Comparison of ENCODE assay signal across 11 cellular contexts in genomic region chr5:82820958-82821880, GRCh38.
DNase-seq lines count a peak whose midpoint lies in the region; ATAC-seq and TF ChIP-seq lines count a peak whose summit lies in the region.
"Had no signal": no experiment of that assay in that cellular context is flagged by ENCODE, and none has a peak within 500 bp of the region (broad histone marks: within the 10 kb centered on the region; RNA-seq: fewer than 3 reads in every experiment).

No MANE protein-coding gene starts in this region.

- H3K4me3 ChIP-seq in HAP-1 (no peak overlapping the region), mesendoderm (ENCODE audit: low read length) (no peak overlapping the region)
- H3K4me3 ChIP-seq: testis had no signal

- peak overlapping the region; percentile 80 to 90 (median 90) for H3K27ac Mint-ChIP-seq in nephron

- no peak overlapping the region for H3K56ac ChIP-seq in mesendoderm (ENCODE audit: low read length)

- H2BK5ac ChIP-seq in mesendoderm (ENCODE audit: low read length), result no peak overlapping the region

- H3K36me3 ChIP-seq in HAP-1 (replicated peaks), result no peaks in the 10 kb centered on the region
- H3K36me3 ChIP-seq in mesendoderm (ENCODE audit: control insufficient read depth, insufficient read depth, low read length), result no peaks in the 10 kb centered on the region

- no peaks in the 10 kb centered on the region for H3K9me3 Mint-ChIP-seq in nephron

- WGBS in mesendoderm (ENCODE audit: extremely low coverage, insufficient coverage, low lambda C conversion rate), result no CpG with 5 or more reads among the region's 10 CpGs

- peaks cover 34% of the 10 kb centered on the region for H3K4me1 Mint-ChIP-seq in nephron

- H3K18ac ChIP-seq in mesendoderm (ENCODE audit: low read length), result no peak overlapping the region

- TF ChIP-seq CTCF in nephron (IDR thresholded peaks at IDR 0.05; ENCODE audit: unreplicated experiment in 3 of 3), result no peak

- no peak overlapping the region for H4K8ac ChIP-seq in mesendoderm (ENCODE audit: low read depth, low read length)

- H3K9me3 ChIP-seq in HAP-1, result no peaks in the 10 kb centered on the region
- H3K9me3 ChIP-seq: testis had no signal

- no peak overlapping the region for H2BK120ac ChIP-seq in mesendoderm (ENCODE audit: low read depth, low read length)

- H3K79me2 ChIP-seq in mesendoderm (ENCODE audit: control insufficient read depth, insufficient read depth, low read length), result no peaks in the 10 kb centered on the region

- in situ Hi-C loops in HAP-1 (cut with MboI; ENCODE audit: low sequenced_read_pairs), result no loop called here

- no peak overlapping the region for H3K4me3 Mint-ChIP-seq in nephron

- H4K5ac ChIP-seq in mesendoderm (ENCODE audit: low read length), result no peak overlapping the region

- no peak overlapping the region for H2BK15ac ChIP-seq in mesendoderm (replicated peaks; ENCODE audit: low read depth)

- H3K9ac ChIP-seq in mesendoderm (ENCODE audit: low read length), result no peak overlapping the region

- H2AK5ac ChIP-seq in mesendoderm (ENCODE audit: low read length), result no peak overlapping the region

- H3K27me3 ChIP-seq in HAP-1 (ENCODE audit: low read depth) (no peaks in the 10 kb centered on the region), mesendoderm (ENCODE audit: insufficient read depth, low read length, poor library complexity) (no peaks in the 10 kb centered on the region)
- H3K27me3 ChIP-seq: testis had no signal

- ATAC-seq in GM19025 (IDR thresholded peaks at IDR 0.05; ENCODE audit: low read depth, unreplicated experiment), result peak; percentile 76
- peak; percentile 66 for ATAC-seq in HG03575 (IDR thresholded peaks at IDR 0.05; ENCODE audit: extremely low read depth, insufficient number of reproducible peaks, low FRiP score, unreplicated experiment)
- ATAC-seq: HCT116 had no signal

- no peaks in the 10 kb centered on the region for H3K36me3 Mint-ChIP-seq in nephron (ENCODE audit: low read depth)

- no peaks in the 10 kb centered on the region for H3K79me1 ChIP-seq in mesendoderm (ENCODE audit: low read length)

- DNase-seq in HAP-1 (ENCODE audit: low spot score in 2 of 2) (peak; percentile 62 to 85), EL (no peak), hippocampal formation (lab: John Stamatoyannopoulos, UW) (no peak), mesendoderm (no peak), cortex of kidney (lab: John Stamatoyannopoulos, UW) (no peak)
- DNase-seq: activated gamma-delta T cell, testis had no signal

- H3K4ac ChIP-seq in mesendoderm (ENCODE audit: low read depth, low read length), result no peak overlapping the region

- no peak overlapping the region for H3K4me2 ChIP-seq in mesendoderm (ENCODE audit: low read length)

- H3K23ac ChIP-seq in mesendoderm (ENCODE audit: low read length), result no peak overlapping the region

- H3K27ac ChIP-seq in mesendoderm (ENCODE audit: low read depth, low read length), result no peak overlapping the region
- H3K27ac ChIP-seq: testis had no signal

- no peaks in the 10 kb centered on the region for H3K27me3 Mint-ChIP-seq in nephron (ENCODE audit: low read depth)

- H3K4me1 ChIP-seq in HAP-1 (peaks cover 15% of the 10 kb centered on the region), mesendoderm (ENCODE audit: control insufficient read depth, low read depth, low read length) (no peaks in the 10 kb centered on the region)
- H3K4me1 ChIP-seq: testis had no signal

Comparison
In these comparisons a context has a peak if more than half of its experiments do, and no peak if none do; other contexts are left out.
1. DNase-seq: peak in HAP-1 (2 of 2); none in EL (single experiment), hippocampal formation (0 of 2), mesendoderm (single experiment) and cortex of kidney (single experiment).